Comparison of ENCODE assay signal across 9 cellular contexts in genomic region chr6:151757506-151757955, GRCh38. TPM values are rescaled to one million over a fixed set of nuclear protein-coding genes. Genes with fewer than 3 reads are reported as not detected.
DNase-seq lines count a peak whose midpoint lies in the region; ATAC-seq and TF ChIP-seq lines count a peak whose summit lies in the region.
"Had no signal": no experiment of that assay in that cellular context is flagged by ENCODE, and none has a peak within 500 bp of the region (broad histone marks: within the 10 kb centered on the region; RNA-seq: fewer than 3 reads in every experiment).

No MANE protein-coding gene starts in this region.

- ATAC-seq in natural killer cell treated with Interleukin-12 subunit alpha and Interleukin-12 subunit beta and Interleukin-15 and Interleukin-18, amount 100 ng/mL, for 72 hours, result peak; percentile 60 to 82
- ATAC-seq in natural killer cell (no peak), HG02885 (IDR thresholded peaks at IDR 0.05; ENCODE audit: poor library complexity, unreplicated experiment) (peak; percentile 97)
- peak; percentile 93 for ATAC-seq in activated CD8-positive, alpha-beta T cell treated with anti-CD3 and anti-CD28 coated beads for 36 hours

- H3K4me3 Mint-ChIP-seq in natural killer cell treated with Interleukin-12 subunit alpha and Interleukin-12 subunit beta and Interleukin-15 and Interleukin-18, amount 100 ng/mL, for 72 hours, result peak overlapping the region; percentile 71
- no peak overlapping the region for H3K4me3 Mint-ChIP-seq in natural killer cell
- no peak overlapping the region for H3K4me3 Mint-ChIP-seq in activated CD8-positive, alpha-beta T cell treated with anti-CD3 and anti-CD28 coated beads for 36 hours
- no peak overlapping the region for H3K4me3 Mint-ChIP-seq in type B pancreatic cell
- H3K4me3 Mint-ChIP-seq: naive thymus-derived CD8-positive, alpha-beta T cell had no signal

- no peak for DNase-seq in natural killer cell treated with Interleukin-12 subunit alpha and Interleukin-12 subunit beta and Interleukin-15 and Interleukin-18, amount 100 ng/mL, for 72 hours (ENCODE audit: low spot score)
- DNase-seq in natural killer cell, result no peak
- peak; percentile 59 for DNase-seq in activated CD8-positive, alpha-beta T cell treated with anti-CD3 and anti-CD28 coated beads for 36 hours
- DNase-seq in type B pancreatic cell (ENCODE audit: extremely low spot score, unreplicated experiment), result no peak
- DNase-seq in HuH-7.5 (ENCODE audit: low spot score), result no peak
- no peak for DNase-seq in KG1 (lab: John Stamatoyannopoulos, UW)
- no peak for DNase-seq in UCSD-AML1 (lab: John Stamatoyannopoulos, UW; ENCODE audit: unreplicated experiment)
- DNase-seq: naive thymus-derived CD8-positive, alpha-beta T cell had no signal

- intact Hi-C loops in natural killer cell (cut with micrococcal nuclease), result no loop called here
- intact Hi-C loops in activated CD8-positive, alpha-beta T cell treated with anti-CD3 and anti-CD28 coated beads for 36 hours (cut with micrococcal nuclease), result loop anchor here (1.0 kb wide), 1 partner anchor 66 kb away; no protein-coding TSS in a partner anchor

- H3K36me3 Mint-ChIP-seq in natural killer cell treated with Interleukin-12 subunit alpha and Interleukin-12 subunit beta and Interleukin-15 and Interleukin-18, amount 100 ng/mL, for 72 hours, result no peaks in the 10 kb centered on the region
- no peaks in the 10 kb centered on the region for H3K36me3 Mint-ChIP-seq in natural killer cell
- H3K36me3 Mint-ChIP-seq in activated CD8-positive, alpha-beta T cell treated with anti-CD3 and anti-CD28 coated beads for 36 hours (ENCODE audit: low read depth), result no peaks in the 10 kb centered on the region
- H3K36me3 Mint-ChIP-seq in type B pancreatic cell, result no peaks in the 10 kb centered on the region
- H3K36me3 Mint-ChIP-seq: naive thymus-derived CD8-positive, alpha-beta T cell had no signal

- TF ChIP-seq CTCF in natural killer cell (IDR thresholded peaks at IDR 0.05) (no peak), type B pancreatic cell (conservative IDR thresholded peaks at IDR 0.05) (no peak)
- no peak for TF ChIP-seq CTCF in activated CD8-positive, alpha-beta T cell treated with anti-CD3 and anti-CD28 coated beads for 36 hours (IDR thresholded peaks at IDR 0.05)

- H3K4me1 Mint-ChIP-seq in natural killer cell treated with Interleukin-12 subunit alpha and Interleukin-12 subunit beta and Interleukin-15 and Interleukin-18, amount 100 ng/mL, for 72 hours (ENCODE audit: low read depth in 2 of 2), result peaks cover 3 to 17% of the 10 kb centered on the region in 2 donors
- H3K4me1 Mint-ChIP-seq in natural killer cell (no peaks in the 10 kb centered on the region), type B pancreatic cell (ENCODE audit: unreplicated experiment) (peaks cover 6% of the 10 kb centered on the region)
- peaks cover 20% of the 10 kb centered on the region for H3K4me1 Mint-ChIP-seq in activated CD8-positive, alpha-beta T cell treated with anti-CD3 and anti-CD28 coated beads for 36 hours (ENCODE audit: low read depth)

- peak overlapping the region; percentile 69 to 74 for H3K27ac Mint-ChIP-seq in natural killer cell treated with Interleukin-12 subunit alpha and Interleukin-12 subunit beta and Interleukin-15 and Interleukin-18, amount 100 ng/mL, for 72 hours
- H3K27ac Mint-ChIP-seq in natural killer cell (no peak overlapping the region), type B pancreatic cell (peak overlapping the region; percentile 37)
- H3K27ac Mint-ChIP-seq in activated CD8-positive, alpha-beta T cell treated with anti-CD3 and anti-CD28 coated beads for 36 hours, result peak overlapping the region; percentile 87

- CTCF ChIA-PET in activated CD8-positive, alpha-beta T cell treated with anti-CD3 and anti-CD28 coated beads for 36 hours (lab: Charles Lee), result interaction anchor here (1.1 to 1.6 kb wide), 4 partner anchors 9 to 67 kb away, joined by 3 to 7 read pairs (median 5); no protein-coding TSS in a partner anchor

- H3K27me3 Mint-ChIP-seq in natural killer cell treated with Interleukin-12 subunit alpha and Interleukin-12 subunit beta and Interleukin-15 and Interleukin-18, amount 100 ng/mL, for 72 hours, result peaks cover 12 to 14% of the 10 kb centered on the region in 2 donors
- H3K27me3 Mint-ChIP-seq in natural killer cell (ENCODE audit: low read depth in 2 of 2), result peaks cover 0 to 5% of the 10 kb centered on the region in 2 donors
- H3K27me3 Mint-ChIP-seq in activated CD8-positive, alpha-beta T cell treated with anti-CD3 and anti-CD28 coated beads for 36 hours, result no peaks in the 10 kb centered on the region
- no peaks in the 10 kb centered on the region for H3K27me3 Mint-ChIP-seq in type B pancreatic cell

- POLR2A ChIA-PET in activated CD8-positive, alpha-beta T cell treated with anti-CD3 and anti-CD28 coated beads for 36 hours (lab: Charles Lee), result no interaction called here

- H3K9me3 Mint-ChIP-seq in natural killer cell treated with Interleukin-12 subunit alpha and Interleukin-12 subunit beta and Interleukin-15 and Interleukin-18, amount 100 ng/mL, for 72 hours, result no peaks in the 10 kb centered on the region
- no peaks in the 10 kb centered on the region for H3K9me3 Mint-ChIP-seq in natural killer cell
- H3K9me3 Mint-ChIP-seq in activated CD8-positive, alpha-beta T cell treated with anti-CD3 and anti-CD28 coated beads for 36 hours, result no peaks in the 10 kb centered on the region
- no peaks in the 10 kb centered on the region for H3K9me3 Mint-ChIP-seq in type B pancreatic cell
- H3K9me3 Mint-ChIP-seq: naive thymus-derived CD8-positive, alpha-beta T cell had no signal

RNA-seq across cellular contexts. Expression of gene ESR1, which starts 50.0 kb away (rescaled TPM):
- total RNA-seq in natural killer cell treated with Interleukin-12 subunit alpha and Interleukin-12 subunit beta and Interleukin-15 and Interleukin-18, amount 100 ng/mL, for 72 hours, result 1 to 10 TPM; 2.3 to 4.9 TPM
- total RNA-seq in natural killer cell (under 1 TPM; 0.11 to 0.64 (median 0.60) TPM), type B pancreatic cell (ENCODE audit: low replicate concordance) (0.24 TPM in 2 replicates)
- total RNA-seq in activated CD8-positive, alpha-beta T cell treated with anti-CD3 and anti-CD28 coated beads for 36 hours, result under 1 TPM; 0.38 to 0.79 TPM

Comparison
In these comparisons a context has a peak if more than half of its experiments do, and no peak if none do; other contexts are left out.
1. ATAC-seq: peak in natural killer cell treated with Interleukin-12 subunit alpha and Interleukin-12 subunit beta and Interleukin-15 and Interleukin-18, amount 100 ng/mL, for 72 hours (2 of 2), HG02885 (single experiment) and activated CD8-positive, alpha-beta T cell treated with anti-CD3 and anti-CD28 coated beads for 36 hours (single experiment); none in natural killer cell (0 of 3).
2. H3K27ac Mint-ChIP-seq: peak in natural killer cell treated with Interleukin-12 subunit alpha and Interleukin-12 subunit beta and Interleukin-15 and Interleukin-18, amount 100 ng/mL, for 72 hours (2 of 2), activated CD8-positive, alpha-beta T cell treated with anti-CD3 and anti-CD28 coated beads for 36 hours (single experiment) and type B pancreatic cell (single experiment); none in natural killer cell (0 of 2).